1 cellular context compared by ENCODE assay signal in the genomic region with DNA sequence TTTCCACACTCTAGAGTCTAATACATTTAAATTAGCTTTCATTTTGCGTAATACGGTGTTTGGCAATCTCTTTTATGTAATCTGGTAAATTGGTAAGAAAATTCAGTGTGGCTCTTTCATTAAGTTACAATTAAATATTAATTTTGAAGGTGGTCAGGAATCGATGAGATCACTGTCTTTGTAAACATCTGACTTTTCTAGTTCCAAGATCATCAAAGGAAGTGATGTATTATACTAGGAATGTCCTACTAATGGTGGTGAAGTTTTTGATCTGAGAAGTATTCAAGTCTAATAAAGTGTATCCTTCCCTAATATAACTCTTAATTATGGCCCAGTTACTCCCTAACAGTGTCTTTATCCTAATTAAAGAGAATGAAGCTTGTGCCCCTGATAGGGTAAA.
TF ChIP-seq lines count a peak whose summit lies in the region.

No MANE protein-coding gene starts in this region.

TF ChIP-seq in endothelial cell of umbilical vein, 7 proteins besides CTCF, POLR2A, EP300 and RAD21:
- TF ChIP-seq MYC (IDR thresholded peaks at IDR 0.05; ENCODE audit: low read depth, low read length) (no peak), FOS (IDR thresholded peaks at IDR 0.05; ENCODE audit: borderline replicate concordance, insufficient read depth, low read length) (peak; percentile 59), JUN (IDR thresholded peaks at IDR 0.05; ENCODE audit: borderline replicate concordance, insufficient read depth, insufficient read length, low read depth) (peak; percentile 84)
